ENCODE assay signal across 8 cellular contexts in the genomic region with DNA sequence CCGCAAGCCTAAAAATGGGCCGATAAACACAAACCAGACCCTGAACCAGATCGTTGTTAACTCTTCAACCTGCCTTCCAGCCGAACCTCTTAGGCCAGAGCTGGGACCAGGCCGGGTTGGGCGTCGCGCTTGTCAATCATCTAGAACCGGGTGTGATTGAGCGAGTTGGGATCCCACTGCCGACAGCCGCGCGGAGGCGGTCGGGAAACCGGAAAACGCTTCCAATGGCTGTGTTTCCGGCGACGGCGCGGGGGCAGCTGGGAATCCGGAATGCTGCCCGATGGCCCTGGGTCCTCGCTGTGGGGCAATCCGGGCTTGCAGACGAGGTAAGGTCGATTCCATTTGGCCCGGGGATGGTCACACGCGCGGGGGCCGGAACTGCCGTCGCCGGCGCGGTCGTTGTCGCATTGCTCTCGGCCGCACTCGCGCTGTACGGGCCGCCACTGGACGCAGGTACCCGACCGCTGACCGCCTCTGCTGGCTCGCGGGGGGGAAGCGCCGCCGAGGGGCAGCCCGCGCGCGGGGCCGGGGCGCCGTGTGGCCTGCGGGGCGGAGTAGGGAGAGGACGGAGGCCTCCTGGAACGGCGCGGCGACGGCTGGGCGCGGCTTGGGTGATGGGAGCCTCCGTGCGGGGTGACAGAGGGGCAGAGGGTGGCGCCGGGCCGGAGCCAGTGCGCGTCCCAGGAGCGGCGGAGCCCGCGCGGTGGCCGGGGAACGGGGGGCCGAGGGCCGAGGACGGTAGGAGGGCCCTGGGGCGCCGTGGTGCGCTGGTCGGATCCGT. TPM values are rescaled to one million over a fixed set of nuclear protein-coding genes. Genes with fewer than 3 reads are reported as not detected.
A peak's percentile ranks its signal among the peaks of the same experiment; 100 is the strongest.
DNase-seq lines count a peak whose midpoint lies in the region; FAIRE-seq and TF ChIP-seq lines count a peak whose summit lies in the region.

A gene (plus strand): TSS at position 224 of the 781 bp plus-strand sequence. CDS start 57 bp downstream, at position 281.

- peak within 1 kb of the TSS; percentile 76 for H3K23ac ChIP-seq in neuronal stem cell (ENCODE audit: low read depth, low read length, poor library complexity)

- peaks cover 40% of the 10 kb centered on the region for H3K4me1 Mint-ChIP-seq in activated naive CD4-positive, alpha-beta T cell treated with anti-CD3 and anti-CD28 coated beads for 36 hours (ENCODE audit: low read depth)

- WGBS in neuronal stem cell (ENCODE audit: extremely low coverage in 2 of 2, insufficient read length in 2 of 2, insufficient replicate concordance in 1 of 2), 2 donors = no CpG with 5 or more reads among the region's 95 CpGs

- peak within 1 kb of the TSS; percentile 96 for H3K18ac ChIP-seq in neuronal stem cell (ENCODE audit: low read length)

- H3K36me3 ChIP-seq in HAP-1 (replicated peaks) (peaks cover 6% of the 10 kb centered on the region; the same call in 1 of the 2 replicates), MM.1S (replicated peaks; ENCODE audit: insufficient read depth, low read length) (no peaks in the 10 kb centered on the region), SJCRH30 (no peaks in the 10 kb centered on the region), neuronal stem cell (replicated peaks in 1 of 2; ENCODE audit: control insufficient read depth in 2 of 2, insufficient read depth in 2 of 2, low read length in 2 of 2) (no peaks in the 10 kb centered on the region)

- no peak within 1 kb of the TSS for H2BK12ac ChIP-seq in neuronal stem cell (ENCODE audit: low read length)

- no peaks in the 10 kb centered on the region for H3F3A ChIP-seq in MM.1S (ENCODE audit: insufficient read depth, low read length)

- CTCF ChIA-PET in activated naive CD4-positive, alpha-beta T cell treated with anti-CD3 and anti-CD28 coated beads for 36 hours (lab: Charles Lee) = interaction anchor here (2.8 kb wide), 1 partner anchor 160 kb away, joined by 10 read pairs; no protein-coding TSS in a partner anchor

- H3K9me3 Mint-ChIP-seq in activated naive CD4-positive, alpha-beta T cell treated with anti-CD3 and anti-CD28 coated beads for 36 hours = peaks cover 2% of the 10 kb centered on the region

- H4K20me1 ChIP-seq in MM.1S (ENCODE audit: insufficient read depth, low read length) = no peaks in the 10 kb centered on the region

- peak within 1 kb of the TSS; percentile 2 for H3K14ac ChIP-seq in neuronal stem cell (ENCODE audit: low read length)

- no peaks in the 10 kb centered on the region for H3K9me2 ChIP-seq in MM.1S (replicated peaks; ENCODE audit: insufficient read depth, low read length)

- peak within 1 kb of the TSS; percentile 85 for H2AK5ac ChIP-seq in neuronal stem cell (ENCODE audit: low read depth, low read length)

- H3K36me3 Mint-ChIP-seq in activated naive CD4-positive, alpha-beta T cell treated with anti-CD3 and anti-CD28 coated beads for 36 hours (ENCODE audit: low read depth) = peaks cover 5% of the 10 kb centered on the region

- H4K8ac ChIP-seq in neuronal stem cell (ENCODE audit: low read depth, low read length) = peak within 1 kb of the TSS; percentile 89

- H2BK15ac ChIP-seq in neuronal stem cell (ENCODE audit: low read length) = peak within 1 kb of the TSS; percentile 89

- H3K4me1 ChIP-seq in HAP-1 (peaks cover 14% of the 10 kb centered on the region), MM.1S (ENCODE audit: low read length) (peaks cover 8% of the 10 kb centered on the region; the same call in 1 of the 2 replicates), SJCRH30 (peaks cover 8% of the 10 kb centered on the region; the same call in 1 of the 2 replicates), neuronal stem cell (ENCODE audit: control insufficient read depth in 2 of 2, insufficient read depth in 1 of 2, low read depth in 1 of 2, low read length in 2 of 2) (peaks cover 5 to 15% of the 10 kb centered on the region in 2 donors)

- H4K91ac ChIP-seq in neuronal stem cell (ENCODE audit: low read depth, low read length, poor library complexity) = peak within 1 kb of the TSS; percentile 73

- H3K27ac Mint-ChIP-seq in activated naive CD4-positive, alpha-beta T cell treated with anti-CD3 and anti-CD28 coated beads for 36 hours = peak within 1 kb of the TSS; percentile 89

- H3K27me3 ChIP-seq in HAP-1 (ENCODE audit: low read depth) (no peaks in the 10 kb centered on the region), MM.1S (replicated peaks; ENCODE audit: insufficient read depth, low read length) (no peaks in the 10 kb centered on the region), SJCRH30 (no peaks in the 10 kb centered on the region), neuronal stem cell (ENCODE audit: control insufficient read depth in 3 of 3, insufficient read depth in 3 of 3, low read depth in 1 of 3, low read length in 3 of 3) (no peaks in the 10 kb centered on the region)

- H3K4me2 ChIP-seq in MM.1S (ENCODE audit: low read depth, low read length) (peak within 1 kb of the TSS; percentile 80), neuronal stem cell (ENCODE audit: insufficient read depth, low read length, poor library complexity, severe bottlenecking) (peak within 1 kb of the TSS; percentile 89)

- H2BK5ac ChIP-seq in neuronal stem cell (ENCODE audit: low read length) = peak within 1 kb of the TSS; percentile 91

- peak; percentile 84 to 94 for DNase-seq in HAP-1 (ENCODE audit: low spot score in 2 of 2)
- peak; percentile 78 for DNase-seq in MM.1S
- peak; percentile 90 to 92 for DNase-seq in SJCRH30
- DNase-seq in activated naive CD4-positive, alpha-beta T cell treated with anti-CD3 and anti-CD28 coated beads for 36 hours = peak; percentile 94
- peak; percentile 98 to 99 for DNase-seq in frontal cortex (ENCODE audit: low spot score in 2 of 2)
- DNase-seq in neuronal stem cell (ENCODE audit: low spot score) = peak; percentile 49

- H3K79me2 ChIP-seq in MM.1S (ENCODE audit: low read length) = peaks cover 48% of the 10 kb centered on the region

- H2AFZ ChIP-seq in MM.1S (ENCODE audit: low read length) = peak within 1 kb of the TSS; percentile 88
- peak within 1 kb of the TSS; percentile 98 for H2AFZ ChIP-seq in neuronal stem cell (ENCODE audit: low read length)

- FAIRE-seq in G401.6 (lab: Jason Lieb, UNC) (peak; percentile 97), frontal cortex (lab: Jason Lieb, UNC) (no peak)

- H3K4ac ChIP-seq in neuronal stem cell (ENCODE audit: low read length) = peak within 1 kb of the TSS; percentile 60

- peak within 1 kb of the TSS; percentile 77 for H3K4me3 ChIP-seq in HAP-1
- H3K4me3 ChIP-seq in MM.1S (ENCODE audit: low read length) = peak within 1 kb of the TSS; percentile 77
- peak within 1 kb of the TSS; percentile 86 for H3K4me3 ChIP-seq in SJCRH30
- peak within 1 kb of the TSS; percentile 82 to 94 for H3K4me3 ChIP-seq in neuronal stem cell (ENCODE audit: low read length in 2 of 2)

- H2BK120ac ChIP-seq in neuronal stem cell (ENCODE audit: low read depth, low read length) = no peak within 1 kb of the TSS

- H3K4me3 Mint-ChIP-seq in activated naive CD4-positive, alpha-beta T cell treated with anti-CD3 and anti-CD28 coated beads for 36 hours = peak within 1 kb of the TSS; percentile 89

- in situ Hi-C loops in HAP-1 (cut with MboI; ENCODE audit: low sequenced_read_pairs) = loop anchor here (25.0 kb wide), 1 partner anchor 197 kb away; no protein-coding TSS in a partner anchor

- intact Hi-C loops in activated naive CD4-positive, alpha-beta T cell treated with anti-CD3 and anti-CD28 coated beads for 36 hours (cut with micrococcal nuclease) = loop anchor here (1.0 to 10.0 kb wide), 4 partner anchors 55 to 299 kb away; a partner anchor contains a TSS

- no peaks in the 10 kb centered on the region for H3K27me3 Mint-ChIP-seq in activated naive CD4-positive, alpha-beta T cell treated with anti-CD3 and anti-CD28 coated beads for 36 hours (ENCODE audit: low read depth)

- H3K9me3 ChIP-seq in HAP-1 (no peaks in the 10 kb centered on the region), MM.1S (replicated peaks; ENCODE audit: insufficient read depth, low read length) (no peaks in the 10 kb centered on the region), SJCRH30 (replicated peaks) (no peaks in the 10 kb centered on the region), neuronal stem cell (replicated peaks in 1 of 2; ENCODE audit: control insufficient read depth in 2 of 2, insufficient read depth in 1 of 2, low read depth in 1 of 2, low read length in 2 of 2) (peaks cover 3 to 4% of the 10 kb centered on the region in 2 donors)

- peaks cover 5% of the 10 kb centered on the region for H3K79me1 ChIP-seq in neuronal stem cell (ENCODE audit: low read depth, low read length)

- TF ChIP-seq CTCF in MM.1S (IDR thresholded peaks at IDR 0.05; ENCODE audit: low read length) (no peak), subcutaneous adipose tissue (IDR thresholded peaks at IDR 0.05; ENCODE audit: low read depth) (no peak)

- H3K27ac ChIP-seq in MM.1S (ENCODE audit: low read length) (no peak within 1 kb of the TSS), SJCRH30 (peak within 1 kb of the TSS; percentile 48), neuronal stem cell (replicated peaks; ENCODE audit: low read length) (no peak within 1 kb of the TSS)

- H3K9ac ChIP-seq in MM.1S (ENCODE audit: low read length) = peak within 1 kb of the TSS; percentile 62
- H3K9ac ChIP-seq in neuronal stem cell (ENCODE audit: low read depth, low read length, poor library complexity) = peak within 1 kb of the TSS; percentile 94

RNA-seq across cellular contexts. Expression of the gene that starts here (rescaled TPM):
- total RNA-seq in SJCRH30 (2014; rRNA removed; shearing (Covaris generic)) = 17.3 and 19.5 TPM in 2 replicates
- total RNA-seq in activated naive CD4-positive, alpha-beta T cell treated with anti-CD3 and anti-CD28 coated beads for 36 hours = 10 to 100 TPM; 20.8 to 23.3 TPM
- total RNA-seq in frontal cortex = 25.3 TPM
- polyA plus RNA-seq in neuronal stem cell (2013, experiment 1 of 2) = 18.7 TPM
- 18.2 TPM for polyA plus RNA-seq in neuronal stem cell (2013, experiment 2 of 2)
- total RNA-seq in subcutaneous adipose tissue = 10 to 100 TPM; 17.0 to 27.1 (median 20.4) TPM
